Comparison of ENCODE assay signal across 15 cellular contexts in genomic region chr6:26534681-26535465, GRCh38. TPM values are rescaled to one million over a fixed set of nuclear protein-coding genes. Genes with fewer than 3 reads are reported as not detected.
DNase-seq lines count a peak whose midpoint lies in the region; ATAC-seq and TF ChIP-seq lines count a peak whose summit lies in the region.
"Had no signal": no experiment of that assay in that cellular context is flagged by ENCODE, and none has a peak within 500 bp of the region (broad histone marks: within the 10 kb centered on the region; RNA-seq: fewer than 3 reads in every experiment).

No MANE protein-coding gene starts in this region.

- peak overlapping the region; percentile 18; the same call in 1 of the 2 replicates for H3K27ac ChIP-seq in 22Rv1
- H3K27ac ChIP-seq in dorsolateral prefrontal cortex, result peak overlapping the region in 33 of 59 donors; percentile 5 to 99 (median 96)
- H3K27ac ChIP-seq in lower lobe of right lung, result no peak overlapping the region

- peaks cover 37% of the 10 kb centered on the region for H3K4me1 ChIP-seq in lower lobe of right lung

- intact Hi-C loops in dorsolateral prefrontal cortex (cut with DNase I) (loop anchor here (5.0 to 10.0 kb wide), 4 partner anchors 78 to 223 kb away; partner anchors contain the start of gene BTN2A1 (in 2 of the 2)), lower lobe of right lung (cut with DNase I) (no loop called here)

- H3K36me3 ChIP-seq in lower lobe of right lung, result no peaks in the 10 kb centered on the region

- no peaks in the 10 kb centered on the region for H3K9me3 ChIP-seq in lower lobe of right lung

- H3K4me3 ChIP-seq in dorsolateral prefrontal cortex, result peak overlapping the region in 5 of 59 donors; percentile 1 to 24 (median 11)
- H3K4me3 ChIP-seq in lower lobe of right lung, result no peak overlapping the region

- TF ChIP-seq CTCF in 22Rv1 (IDR thresholded peaks at IDR 0.05) (no peak), dorsolateral prefrontal cortex (IDR thresholded peaks at IDR 0.05 in 54 of 56, conservative IDR thresholded peaks at IDR 0.05 in 2 of 56; ENCODE audit: low read depth in 1 of 56, partially characterized antibody in 56 of 56) (no peak), lower lobe of right lung (IDR thresholded peaks at IDR 0.05) (no peak)

- H3K27me3 ChIP-seq in dorsolateral prefrontal cortex (no peaks in the 10 kb centered on the region), lower lobe of right lung (ENCODE audit: low read depth) (no peaks in the 10 kb centered on the region)

- ATAC-seq in lower lobe of right lung, result no peak
- no peak for ATAC-seq in GM21390 (IDR thresholded peaks at IDR 0.05; ENCODE audit: unreplicated experiment)
- ATAC-seq: esophagus mucosa; stimulated activated naive CD8-positive, alpha-beta T cell treated with anti-CD3 and anti-CD28 coated beads, Interleukin-15, amount 100 ng/mL, for 72 hours had no signal

- DNase-seq in DMS53 treated with DMSO at 0.1 percent for 48 hours (lab: John Stamatoyannopoulos, UW; ENCODE audit: unreplicated experiment) (peak; percentile 60), NCI-H524 treated with DMSO at 0.1 percent for 48 hours (lab: John Stamatoyannopoulos, UW) (peak; percentile 56), dorsolateral prefrontal cortex (peak in 4 of 10 donors; percentile 39 to 65 (median 49)), globus pallidus (ENCODE audit: low spot score) (no peak), mesenteric fat pad (ENCODE audit: low spot score) (no peak), lower lobe of right lung (no peak)
- DNase-seq: activated CD8-positive, alpha-beta memory T cell treated with anti-CD3 and anti-CD28 coated beads, Interleukin-2, amount 50 U/mL, for 48 hours; CD4-positive, CD25-positive, alpha-beta regulatory T cell; NCI-H2227 treated with DMSO at 0.1 percent for 48 hours; stimulated activated CD4-positive, alpha-beta T cell treated with anti-CD3 and anti-CD28 coated beads, Interleukin-2, amount 100 ng/mL, for 24 hours; stimulated activated naive CD8-positive, alpha-beta T cell treated with anti-CD3 and anti-CD28 coated beads, Interleukin-15, amount 100 ng/mL, for 72 hours had no signal

RNA-seq across cellular contexts. Expression of gene HMGN4, which starts 3.3 kb away (rescaled TPM):
- total RNA-seq in dorsolateral prefrontal cortex (10 to 100 TPM; 16.9 to 48.3 (median 28.5) TPM), mesenteric fat pad (52.6 TPM), lower lobe of right lung (42.9 TPM)

RNA-seq across cellular contexts. Expression of gene BTN1A1, which starts 34.8 kb away (rescaled TPM):
- total RNA-seq in dorsolateral prefrontal cortex (under 1 TPM in 5 of 120 experiments, not detected in 115; 0.17 to 0.28 (median 0.19) TPM), mesenteric fat pad (not detected), lower lobe of right lung (not detected)
- total RNA-seq: CD4-positive, CD25-positive, alpha-beta regulatory T cell; esophagus mucosa; T-helper 1 cell treated with Interleukin-12 subunit alpha and Interleukin-12 subunit beta and Interleukin-4 antibody, amounts not matched to agents 30 ng/mL and 1 ng/mL, for 36 hours had no signal

Comparison
In these comparisons a context has a peak if more than half of its experiments do, and no peak if none do; other contexts are left out.
1. DNase-seq: peak in DMS53 treated with DMSO at 0.1 percent for 48 hours (single experiment) and NCI-H524 treated with DMSO at 0.1 percent for 48 hours (single experiment); none in globus pallidus (single experiment), mesenteric fat pad (single experiment) and lower lobe of right lung (single experiment).